In the genomic region with DNA sequence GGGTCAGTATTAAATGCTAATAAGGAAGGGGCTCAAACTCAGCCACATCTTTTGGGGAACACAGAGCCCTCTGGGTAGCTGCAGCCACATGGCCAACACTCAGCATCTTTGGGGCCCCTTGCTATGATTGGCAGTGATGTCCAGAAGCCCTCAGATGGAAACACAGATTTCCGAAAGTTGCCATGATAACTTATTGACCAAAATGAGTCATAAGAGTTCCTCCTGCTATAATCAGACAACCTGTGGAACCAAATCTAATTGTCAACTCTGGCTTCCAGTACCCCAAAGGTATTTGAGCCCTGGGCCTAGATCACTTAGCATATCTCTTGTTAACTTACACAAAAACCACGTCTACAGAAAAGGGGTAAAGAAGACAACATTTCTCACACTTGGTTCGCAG, we compare ENCODE assay signal across 13 cellular contexts.
DNase-seq lines count a peak whose midpoint lies in the region; ATAC-seq and TF ChIP-seq lines count a peak whose summit lies in the region.
"Had no signal": no experiment of that assay in that cellular context is flagged by ENCODE, and none has a peak within 500 bp of the region (broad histone marks: within the 10 kb centered on the region; RNA-seq: fewer than 3 reads in every experiment).

No MANE protein-coding gene starts in this region.

- H3K36me3 Mint-ChIP-seq in activated CD8-positive, alpha-beta memory T cell treated with anti-CD3 and anti-CD28 coated beads, Interleukin-2, amount 10 ng/mL, durations not matched to agents 7 days and 5 days: no peaks in the 10 kb centered on the region
- H3K36me3 Mint-ChIP-seq: naive thymus-derived CD4-positive, alpha-beta T cell had no signal

- H4K20me1 ChIP-seq in OCI-LY3 (ENCODE audit: insufficient read depth, low read length) (no peaks in the 10 kb centered on the region), osteoblast (ENCODE audit: insufficient read depth, low read length) (no peaks in the 10 kb centered on the region), GM23248 (ENCODE audit: insufficient read depth) (no peaks in the 10 kb centered on the region)

- CTCF ChIA-PET in activated CD8-positive, alpha-beta memory T cell treated with anti-CD3 and anti-CD28 coated beads, Interleukin-2, amount 10 ng/mL, durations not matched to agents 7 days and 5 days (lab: Charles Lee): no interaction called here

- H3K9ac ChIP-seq in OCI-LY3 (ENCODE audit: low read length) (peak overlapping the region; percentile 35; the same call in 1 of the 2 replicates), GM23248 (no peak overlapping the region)

- H3K4me3 Mint-ChIP-seq in activated CD8-positive, alpha-beta memory T cell treated with anti-CD3 and anti-CD28 coated beads, Interleukin-2, amount 10 ng/mL, durations not matched to agents 7 days and 5 days: no peak overlapping the region
- H3K4me3 Mint-ChIP-seq: naive thymus-derived CD4-positive, alpha-beta T cell had no signal

- H3K4me1 Mint-ChIP-seq in activated CD8-positive, alpha-beta memory T cell treated with anti-CD3 and anti-CD28 coated beads, Interleukin-2, amount 10 ng/mL, durations not matched to agents 7 days and 5 days: no peaks in the 10 kb centered on the region

- in situ Hi-C loops in GM23248 (cut with MboI): no loop called here

- H3K9me3 Mint-ChIP-seq in activated CD8-positive, alpha-beta memory T cell treated with anti-CD3 and anti-CD28 coated beads, Interleukin-2, amount 10 ng/mL, durations not matched to agents 7 days and 5 days (ENCODE audit: low read depth): no peaks in the 10 kb centered on the region

- H3K27ac ChIP-seq in OCI-LY3 (ENCODE audit: low read length) (peak overlapping the region; percentile 63), osteoblast (ENCODE audit: low read depth, low read length) (no peak overlapping the region), GM23248 (no peak overlapping the region)
- H3K27ac ChIP-seq: sigmoid colon had no signal

- H3K9me2 ChIP-seq in GM23248 (ENCODE audit: insufficient read depth): no peaks in the 10 kb centered on the region

- H3K79me2 ChIP-seq in OCI-LY3 (ENCODE audit: low read length): no peaks in the 10 kb centered on the region
- no peaks in the 10 kb centered on the region for H3K79me2 ChIP-seq in osteoblast (ENCODE audit: insufficient read depth, low read length)
- H3K79me2 ChIP-seq in GM23248 (ENCODE audit: insufficient read depth): no peaks in the 10 kb centered on the region

- H3K4me2 ChIP-seq in OCI-LY3 (ENCODE audit: low read length): peak overlapping the region; percentile 77
- no peak overlapping the region for H3K4me2 ChIP-seq in osteoblast (ENCODE audit: insufficient read depth, low read length)
- H3K4me2 ChIP-seq in GM23248 (ENCODE audit: unreplicated experiment): no peak overlapping the region

- DNase-seq in osteoblast (ENCODE audit: insufficient read length, low spot score, missing footprints) (no peak), GM23248 (no peak), NOMO-1 treated with dmso at 0.1 percent for 144 hours (lab: John Stamatoyannopoulos, UW; ENCODE audit: unreplicated experiment) (no peak)
- no peak for DNase-seq in activated CD8-positive, alpha-beta memory T cell treated with anti-CD3 and anti-CD28 coated beads, Interleukin-2, amount 10 ng/mL, durations not matched to agents 7 days and 5 days
- DNase-seq: cortex of kidney; islet precursor cell; naive thymus-derived CD4-positive, alpha-beta T cell; sigmoid colon; T1000 had no signal

- H3K9me3 ChIP-seq in OCI-LY3 (ENCODE audit: insufficient read depth, low read length): no peaks in the 10 kb centered on the region
- no peaks in the 10 kb centered on the region for H3K9me3 ChIP-seq in osteoblast (ENCODE audit: low read depth, low read length)
- no peaks in the 10 kb centered on the region for H3K9me3 ChIP-seq in GM23248 (ENCODE audit: low read depth)
- H3K9me3 ChIP-seq: sigmoid colon had no signal

- H2AFZ ChIP-seq in OCI-LY3 (ENCODE audit: low read depth, low read length) (no peak overlapping the region), osteoblast (ENCODE audit: low read length) (no peak overlapping the region), GM23248 (no peak overlapping the region)

- H3K36me3 ChIP-seq in OCI-LY3 (replicated peaks; ENCODE audit: low read depth, low read length): no peaks in the 10 kb centered on the region
- no peaks in the 10 kb centered on the region for H3K36me3 ChIP-seq in osteoblast (ENCODE audit: insufficient read depth, low read length)
- no peaks in the 10 kb centered on the region for H3K36me3 ChIP-seq in GM23248 (ENCODE audit: low read depth)
- H3K36me3 ChIP-seq: sigmoid colon had no signal

- H3K27me3 ChIP-seq in OCI-LY3 (ENCODE audit: low read depth, low read length) (no peaks in the 10 kb centered on the region), osteoblast (ENCODE audit: insufficient read depth, low read length) (no peaks in the 10 kb centered on the region), GM23248 (replicated peaks; ENCODE audit: insufficient read depth) (no peaks in the 10 kb centered on the region)
- H3K27me3 ChIP-seq: sigmoid colon had no signal

- peak; percentile 26 for ATAC-seq in GM18519 (IDR thresholded peaks at IDR 0.05; ENCODE audit: low FRiP score, unreplicated experiment)
- ATAC-seq in GM21423 (IDR thresholded peaks at IDR 0.05; ENCODE audit: unreplicated experiment): peak; percentile 45
- peak; percentile 24 for ATAC-seq in HG03039 (IDR thresholded peaks at IDR 0.05; ENCODE audit: unreplicated experiment)
- no peak for ATAC-seq in activated CD8-positive, alpha-beta memory T cell treated with anti-CD3 and anti-CD28 coated beads, Interleukin-2, amount 10 ng/mL, durations not matched to agents 7 days and 5 days
- ATAC-seq: naive thymus-derived CD4-positive, alpha-beta T cell had no signal

- no peak overlapping the region for H3K27ac Mint-ChIP-seq in activated CD8-positive, alpha-beta memory T cell treated with anti-CD3 and anti-CD28 coated beads, Interleukin-2, amount 10 ng/mL, durations not matched to agents 7 days and 5 days
- H3K27ac Mint-ChIP-seq: naive thymus-derived CD4-positive, alpha-beta T cell had no signal

- peak overlapping the region; percentile 41 for H3K4me3 ChIP-seq in OCI-LY3 (ENCODE audit: low read length)
- no peak overlapping the region for H3K4me3 ChIP-seq in osteoblast (ENCODE audit: insufficient read depth, low read length)
- no peak overlapping the region for H3K4me3 ChIP-seq in GM23248
- H3K4me3 ChIP-seq: sigmoid colon had no signal

- TF ChIP-seq CTCF in OCI-LY3 (IDR thresholded peaks at IDR 0.05; ENCODE audit: low read depth, low read length) (no peak), osteoblast (IDR thresholded peaks at IDR 0.05; ENCODE audit: extremely low read depth, low read depth, low read length) (no peak)

- WGBS in GM23248 (ENCODE audit: low coverage in 1 of 2, low lambda C conversion rate in 2 of 2, missing lambda C conversion rate in 2 of 2), 2 experiments: 40 to 45% methylated on average over 3 of the region's 3 CpGs

- H3K4me1 ChIP-seq in OCI-LY3 (ENCODE audit: low read length): peaks cover 44% of the 10 kb centered on the region
- H3K4me1 ChIP-seq in osteoblast (ENCODE audit: insufficient read depth, low read length): no peaks in the 10 kb centered on the region
- no peaks in the 10 kb centered on the region for H3K4me1 ChIP-seq in GM23248 (ENCODE audit: insufficient read depth)
- H3K4me1 ChIP-seq: sigmoid colon had no signal

- no peaks in the 10 kb centered on the region for H3K27me3 Mint-ChIP-seq in activated CD8-positive, alpha-beta memory T cell treated with anti-CD3 and anti-CD28 coated beads, Interleukin-2, amount 10 ng/mL, durations not matched to agents 7 days and 5 days

- H3F3A ChIP-seq in GM23248 (ENCODE audit: insufficient read depth): no peaks in the 10 kb centered on the region
